In genomic region chr20:36808317-36809257, GRCh38 we compare ENCODE assay signal across 1 cellular context.
TF ChIP-seq lines count a peak whose summit lies in the region.

No MANE protein-coding gene starts in this region.

TF ChIP-seq in HepG2, 621 proteins besides CTCF, POLR2A, EP300 and RAD21 (continued from another document and continues in another):
- TF ChIP-seq KLF9 (CRISPR knock-in tag; IDR thresholded peaks at IDR 0.05; ENCODE audit: low read depth) (no peak), ZNF20 (CRISPR knock-in tag; IDR thresholded peaks at IDR 0.05) (no peak), SATB2 (CRISPR knock-in tag; IDR thresholded peaks at IDR 0.05) (no peak), FOXC1 (CRISPR knock-in tag; IDR thresholded peaks at IDR 0.05; ENCODE audit: borderline replicate concordance) (peak; percentile 72; the same call in 1 of the 2 replicates), SALL1 (CRISPR knock-in tag; IDR thresholded peaks at IDR 0.05) (peak; percentile 66; the same call in 1 of the 2 replicates), CEBPB (IDR thresholded peaks at IDR 0.05; ENCODE audit: borderline replicate concordance, low read depth, low read length) (peak; percentile 90), ZNF766 (CRISPR knock-in tag; IDR thresholded peaks at IDR 0.05; ENCODE audit: borderline replicate concordance) (0 out of 2 replicates have a peak, but pooled peaks have one; percentile 14), ZNF253 (CRISPR knock-in tag; IDR thresholded peaks at IDR 0.05; ENCODE audit: borderline replicate concordance) (no peak), ZNF121 (CRISPR knock-in tag; IDR thresholded peaks at IDR 0.05) (no peak), ZNF597 (CRISPR knock-in tag; IDR thresholded peaks at IDR 0.05) (no peak), ZNF749 (CRISPR knock-in tag; IDR thresholded peaks at IDR 0.05; ENCODE audit: borderline replicate concordance) (no peak), SMAD1 (CRISPR knock-in tag; IDR thresholded peaks at IDR 0.05; ENCODE audit: borderline replicate concordance, low read depth) (no peak), ZGPAT (CRISPR knock-in tag; IDR thresholded peaks at IDR 0.05) (peak; percentile 36; the same call in 1 of the 2 replicates), AGO2 (optimal IDR thresholded peaks at IDR 0.05; ENCODE audit: low read depth, low read length) (no peak), HNRNPH1 (optimal IDR thresholded peaks at IDR 0.05; ENCODE audit: low read depth, low read length) (no peak), KMT2B (CRISPR knock-in tag; IDR thresholded peaks at IDR 0.05) (peak; percentile 40; the same call in 1 of the 2 replicates), ZNF761 (CRISPR knock-in tag; conservative IDR thresholded peaks at IDR 0.05) (0 out of 2 replicates have a peak, but pooled peaks have one; percentile 40), POLR2AphosphoS5 (IDR thresholded peaks at IDR 0.05; ENCODE audit: low read depth, low read length) (no peak), MEIS2 (CRISPR knock-in tag; IDR thresholded peaks at IDR 0.05) (0 out of 2 replicates have a peak, but pooled peaks have one; percentile 15), ELF4 (CRISPR knock-in tag; IDR thresholded peaks at IDR 0.05; ENCODE audit: borderline replicate concordance) (no peak), ZNF788 (CRISPR knock-in tag; IDR thresholded peaks at IDR 0.05; ENCODE audit: borderline replicate concordance) (peak; percentile 46; the same call in 1 of the 2 replicates), ZNF549 (CRISPR knock-in tag; IDR thresholded peaks at IDR 0.05) (no peak), ZNF431 (CRISPR knock-in tag; IDR thresholded peaks at IDR 0.05; ENCODE audit: borderline replicate concordance, low read depth) (no peak), AGO1 (IDR thresholded peaks at IDR 0.05; ENCODE audit: low read depth, low read length, poor library complexity, severe bottlenecking) (no peak), GABPB1 (CRISPR knock-in tag; IDR thresholded peaks at IDR 0.05) (peak; percentile 44; the same call in 1 of the 2 replicates), ZNF34 (CRISPR knock-in tag; IDR thresholded peaks at IDR 0.05; ENCODE audit: borderline replicate concordance) (no peak), ZNF589 (CRISPR knock-in tag; conservative IDR thresholded peaks at IDR 0.05) (no peak), CHCHD3 (CRISPR knock-in tag; IDR thresholded peaks at IDR 0.05) (no peak), MLLT10 (CRISPR knock-in tag; IDR thresholded peaks at IDR 0.05) (no peak), ARNT2 (CRISPR knock-in tag; IDR thresholded peaks at IDR 0.05; ENCODE audit: low read depth) (no peak), ESRRA (CRISPR knock-in tag; IDR thresholded peaks at IDR 0.05; ENCODE audit: low read depth) (no peak), HMGA1 (CRISPR knock-in tag; conservative IDR thresholded peaks at IDR 0.05) (no peak), ZNF263 (CRISPR knock-in tag; IDR thresholded peaks at IDR 0.05) (peak; percentile 88), KLF16 (CRISPR knock-in tag; IDR thresholded peaks at IDR 0.05) (peak in 1 of 2 experiments; percentile 64; a peak in 1 of 4 replicates), PRDM4 (CRISPR knock-in tag; IDR thresholded peaks at IDR 0.05; ENCODE audit: borderline replicate concordance) (no peak), ZNF704 (CRISPR knock-in tag; IDR thresholded peaks at IDR 0.05; ENCODE audit: borderline replicate concordance) (peak; percentile 74; the same call in 1 of the 2 replicates), ATAD3A (CRISPR knock-in tag; IDR thresholded peaks at IDR 0.05) (peak; percentile 28; the same call in 1 of the 2 replicates), GTF2F1 (IDR thresholded peaks at IDR 0.05; ENCODE audit: low read length) (no peak), HNRNPLL (IDR thresholded peaks at IDR 0.05; ENCODE audit: low read depth, low read length, poor library complexity, severe bottlenecking) (peak; percentile 40), AHR (CRISPR knock-in tag; IDR thresholded peaks at IDR 0.05) (no peak), RFX5 (IDR thresholded peaks at IDR 0.05; ENCODE audit: low read depth, low read length) (no peak), NFKBIZ (CRISPR knock-in tag; IDR thresholded peaks at IDR 0.05) (no peak), STAT6 (CRISPR knock-in tag; IDR thresholded peaks at IDR 0.05; ENCODE audit: borderline replicate concordance) (no peak), NR1H2 (CRISPR knock-in tag; IDR thresholded peaks at IDR 0.05; ENCODE audit: borderline replicate concordance, low read depth) (no peak), TRIM22 (IDR thresholded peaks at IDR 0.05) (no peak), ZNF260 (CRISPR knock-in tag; IDR thresholded peaks at IDR 0.05; ENCODE audit: borderline replicate concordance, low read depth) (no peak), SP5 (CRISPR knock-in tag; IDR thresholded peaks at IDR 0.05; ENCODE audit: borderline replicate concordance, low read depth) (no peak), NR2F6 (IDR thresholded peaks at IDR 0.05) (peak; percentile 46; the same call in 1 of the 2 replicates), NR2F6 (CRISPR knock-in tag; IDR thresholded peaks at IDR 0.05) (0 out of 2 replicates have a peak, but pooled peaks have one; percentile 7), KLF15 (CRISPR knock-in tag; IDR thresholded peaks at IDR 0.05; ENCODE audit: borderline replicate concordance) (no peak), LCORL (IDR thresholded peaks at IDR 0.05) (no peak), LCORL (CRISPR knock-in tag; IDR thresholded peaks at IDR 0.05) (no peak), ONECUT2 (CRISPR knock-in tag; IDR thresholded peaks at IDR 0.05) (no peak), ZBTB46 (CRISPR knock-in tag; IDR thresholded peaks at IDR 0.05; ENCODE audit: borderline replicate concordance) (no peak), ZNF441 (CRISPR knock-in tag; IDR thresholded peaks at IDR 0.05; ENCODE audit: borderline replicate concordance) (no peak), CHD4 (IDR thresholded peaks at IDR 0.05; ENCODE audit: borderline replicate concordance, low read length) (no peak), MED13 (CRISPR knock-in tag; IDR thresholded peaks at IDR 0.05) (no peak), SOX13 (IDR thresholded peaks at IDR 0.05) (no peak), SOX13 (CRISPR knock-in tag; conservative IDR thresholded peaks at IDR 0.05 in 1 of 2, IDR thresholded peaks at IDR 0.05 in 1 of 2) (peak in 1 of 2 experiments; percentile 28; a peak in 1 of 4 replicates), ZFP41 (CRISPR knock-in tag; IDR thresholded peaks at IDR 0.05; ENCODE audit: borderline replicate concordance) (no peak), RXRA (CRISPR knock-in tag; IDR thresholded peaks at IDR 0.05) (peak; percentile 67), HIVEP1 (CRISPR knock-in tag; IDR thresholded peaks at IDR 0.05) (peak; percentile 89), ZNF232 (CRISPR knock-in tag; IDR thresholded peaks at IDR 0.05; ENCODE audit: borderline replicate concordance) (no peak), ZNF720 (CRISPR knock-in tag; IDR thresholded peaks at IDR 0.05) (no peak), HMG20A (CRISPR knock-in tag; IDR thresholded peaks at IDR 0.05; ENCODE audit: borderline replicate concordance) (no peak), MAZ (IDR thresholded peaks at IDR 0.05; ENCODE audit: borderline replicate concordance, low read depth, low read length) (peak; percentile 57; the same call in 1 of the 2 replicates), MAZ (CRISPR knock-in tag; IDR thresholded peaks at IDR 0.05; ENCODE audit: low read depth) (peak; percentile 55; the same call in 1 of the 2 replicates), BHLHE40 (IDR thresholded peaks at IDR 0.05; ENCODE audit: low read length) (no peak), ZNF737 (CRISPR knock-in tag; IDR thresholded peaks at IDR 0.05; ENCODE audit: borderline replicate concordance) (no peak), ZSCAN29 (CRISPR knock-in tag; conservative IDR thresholded peaks at IDR 0.05) (no peak), KDM2A (CRISPR knock-in tag; IDR thresholded peaks at IDR 0.05; ENCODE audit: borderline replicate concordance, low read depth) (peak; percentile 82)
